Comparison of ENCODE assay signal across 8 cellular contexts in the genomic region with DNA sequence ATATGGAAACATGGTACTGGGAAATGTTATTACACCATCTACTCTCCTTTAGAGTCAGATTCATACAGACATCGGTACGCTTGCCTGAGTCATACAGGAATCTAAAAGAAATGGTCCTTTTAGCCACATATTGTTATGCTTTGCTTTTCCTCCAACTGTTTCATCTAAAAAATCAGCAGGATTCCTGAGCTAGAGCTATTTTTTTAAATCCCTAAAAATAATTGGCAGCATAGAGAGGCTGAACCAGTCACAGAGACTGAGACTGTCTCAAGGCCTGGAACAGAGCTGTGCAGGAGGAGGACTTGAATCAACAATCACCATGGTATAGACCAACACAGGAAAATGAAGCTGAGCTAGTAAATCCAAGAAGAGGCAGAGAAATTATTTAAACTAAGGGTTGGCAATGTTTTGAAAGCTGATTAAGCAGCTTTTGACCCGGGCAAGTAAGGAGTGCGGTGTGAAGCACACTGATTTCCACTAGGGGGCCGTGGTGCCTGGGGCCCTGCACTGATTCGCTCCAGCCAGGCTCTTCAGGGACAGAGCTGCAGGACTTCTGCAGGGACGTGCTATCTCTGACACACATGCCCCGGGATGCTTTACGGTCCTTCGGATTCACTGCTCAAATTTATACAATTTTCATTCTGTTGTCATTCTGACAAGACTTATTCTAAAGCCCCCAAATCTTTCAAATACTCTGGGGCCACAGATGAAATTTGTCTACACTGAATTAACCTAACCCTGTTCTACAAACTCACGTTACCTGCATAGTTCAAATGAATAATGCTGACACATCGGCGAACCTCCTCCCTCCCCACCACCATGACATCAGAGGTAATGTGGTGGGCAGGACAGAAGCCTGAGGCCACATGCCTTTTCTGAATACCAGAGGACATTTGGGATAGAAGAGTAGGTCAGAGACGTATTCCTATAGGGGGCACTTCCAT.
DNase-seq lines count a peak whose midpoint lies in the region; ATAC-seq, FAIRE-seq and TF ChIP-seq lines count a peak whose summit lies in the region.

No MANE protein-coding gene starts in this region.

- H3K9ac ChIP-seq in neuronal stem cell (ENCODE audit: low read depth, low read length, poor library complexity), result no peak overlapping the region

- peak in 5 of 7 experiments; percentile 11 to 55 (median 27) for DNase-seq in CD8-positive, alpha-beta T cell
- DNase-seq in NCI-H510A treated with DMSO at 0.1 percent for 48 hours (lab: John Stamatoyannopoulos, UW) (peak; percentile 35), fibroblast of peridontal ligament (ENCODE audit: extremely low read depth) (peak; percentile 46), neuronal stem cell (ENCODE audit: low spot score) (peak; percentile 49), urothelium cell line (ENCODE audit: low spot score) (peak; percentile 66)
- DNase-seq in activated CD8-positive, alpha-beta T cell treated with anti-CD3 and anti-CD28 coated beads for 36 hours, result peak; percentile 57

- no peak overlapping the region for H3K4ac ChIP-seq in neuronal stem cell (ENCODE audit: low read length)

- no peak overlapping the region for H3K14ac ChIP-seq in neuronal stem cell (ENCODE audit: low read length)

- no peaks in the 10 kb centered on the region for H3K36me3 ChIP-seq in CD8-positive, alpha-beta T cell (ENCODE audit: insufficient read depth, low read length)
- no peaks in the 10 kb centered on the region for H3K36me3 ChIP-seq in neuronal stem cell (replicated peaks in 1 of 2; ENCODE audit: control insufficient read depth in 2 of 2, insufficient read depth in 2 of 2, low read length in 2 of 2)

- H3K23ac ChIP-seq in neuronal stem cell (ENCODE audit: low read depth, low read length, poor library complexity), result no peak overlapping the region

- no peak overlapping the region for H3K4me3 ChIP-seq in CD8-positive, alpha-beta T cell (ENCODE audit: low read depth, low read length)
- H3K4me3 ChIP-seq in neuronal stem cell (ENCODE audit: low read length in 2 of 2), result no peak overlapping the region

- H3K27ac ChIP-seq in CD8-positive, alpha-beta T cell (ENCODE audit: low read depth, low read length), result no peak overlapping the region
- H3K27ac ChIP-seq in neuronal stem cell (replicated peaks; ENCODE audit: low read length), result no peak overlapping the region

- TF ChIP-seq CTCF in CD8-positive, alpha-beta T cell (IDR thresholded peaks at IDR 0.05), result peak; percentile 51
- TF ChIP-seq CTCF in activated CD8-positive, alpha-beta T cell treated with anti-CD3 and anti-CD28 coated beads for 36 hours (IDR thresholded peaks at IDR 0.05), result peak; percentile 69

- H3K27me3 Mint-ChIP-seq in CD8-positive, alpha-beta T cell (ENCODE audit: low read depth), result no peaks in the 10 kb centered on the region
- no peaks in the 10 kb centered on the region for H3K27me3 Mint-ChIP-seq in activated CD8-positive, alpha-beta T cell treated with anti-CD3 and anti-CD28 coated beads for 36 hours

- H4K91ac ChIP-seq in neuronal stem cell (ENCODE audit: low read depth, low read length, poor library complexity), result no peak overlapping the region

- WGBS in neuronal stem cell (ENCODE audit: extremely low coverage in 2 of 2, insufficient read length in 2 of 2, insufficient replicate concordance in 1 of 2), 2 donors, result no CpG with 5 or more reads among the region's 14 CpGs

- no peak overlapping the region for H3K4me2 ChIP-seq in neuronal stem cell (ENCODE audit: insufficient read depth, low read length, poor library complexity, severe bottlenecking)

- CTCF ChIA-PET in CD8-positive, alpha-beta T cell (lab: Charles Lee), result interaction anchor here (0.6 to 1.9 kb wide), 15 partner anchors 9 to 337 kb away, joined by 3 to 13 read pairs (median 3); no protein-coding TSS in a partner anchor
- CTCF ChIA-PET in activated CD8-positive, alpha-beta T cell treated with anti-CD3 and anti-CD28 coated beads for 36 hours (lab: Charles Lee), result interaction anchor here (0.5 to 1.9 kb wide), 24 partner anchors 9 to 274 kb away, joined by 3 to 14 read pairs (median 4); no protein-coding TSS in a partner anchor

- ATAC-seq in CD8-positive, alpha-beta T cell, result peak; percentile 55
- peak; percentile 92 for ATAC-seq in GM19023 (IDR thresholded peaks at IDR 0.05; ENCODE audit: unreplicated experiment)
- peak; percentile 85 for ATAC-seq in HG03066 (IDR thresholded peaks at IDR 0.05; ENCODE audit: low read depth, unreplicated experiment)
- peak; percentile 93 for ATAC-seq in activated CD8-positive, alpha-beta T cell treated with anti-CD3 and anti-CD28 coated beads for 36 hours

- H2BK5ac ChIP-seq in neuronal stem cell (ENCODE audit: low read length), result no peak overlapping the region

- H3K4me3 Mint-ChIP-seq in CD8-positive, alpha-beta T cell, result no peak overlapping the region
- H3K4me3 Mint-ChIP-seq in activated CD8-positive, alpha-beta T cell treated with anti-CD3 and anti-CD28 coated beads for 36 hours, result no peak overlapping the region

- H3K27me3 ChIP-seq in CD8-positive, alpha-beta T cell (ENCODE audit: insufficient read depth, low read length), result no peaks in the 10 kb centered on the region
- no peaks in the 10 kb centered on the region for H3K27me3 ChIP-seq in neuronal stem cell (ENCODE audit: control insufficient read depth in 3 of 3, insufficient read depth in 3 of 3, low read depth in 1 of 3, low read length in 3 of 3)

- H3K36me3 Mint-ChIP-seq in CD8-positive, alpha-beta T cell, result peaks cover 67% of the 10 kb centered on the region
- H3K36me3 Mint-ChIP-seq in activated CD8-positive, alpha-beta T cell treated with anti-CD3 and anti-CD28 coated beads for 36 hours (ENCODE audit: low read depth), result peaks cover 4% of the 10 kb centered on the region

- H3K18ac ChIP-seq in neuronal stem cell (ENCODE audit: low read length), result no peak overlapping the region

- intact Hi-C loops in CD8-positive, alpha-beta T cell (cut with DNase I, micrococcal nuclease), result loop anchor here (1.0 to 10.0 kb wide), 4 partner anchors 193 to 393 kb away; no protein-coding TSS in a partner anchor
- intact Hi-C loops in activated CD8-positive, alpha-beta T cell treated with anti-CD3 and anti-CD28 coated beads for 36 hours (cut with micrococcal nuclease), result no loop called here

- H2AK5ac ChIP-seq in neuronal stem cell (ENCODE audit: low read depth, low read length), result no peak overlapping the region

- no peaks in the 10 kb centered on the region for H3K9me3 ChIP-seq in CD8-positive, alpha-beta T cell (ENCODE audit: low read length)
- H3K9me3 ChIP-seq in neuronal stem cell (replicated peaks in 1 of 2; ENCODE audit: control insufficient read depth in 2 of 2, insufficient read depth in 1 of 2, low read depth in 1 of 2, low read length in 2 of 2), result no peaks in the 10 kb centered on the region

- no peaks in the 10 kb centered on the region for H3K9me3 Mint-ChIP-seq in CD8-positive, alpha-beta T cell
- H3K9me3 Mint-ChIP-seq in activated CD8-positive, alpha-beta T cell treated with anti-CD3 and anti-CD28 coated beads for 36 hours, result no peaks in the 10 kb centered on the region

- no peak overlapping the region for H3K27ac Mint-ChIP-seq in CD8-positive, alpha-beta T cell
- no peak overlapping the region for H3K27ac Mint-ChIP-seq in activated CD8-positive, alpha-beta T cell treated with anti-CD3 and anti-CD28 coated beads for 36 hours

- no peak for FAIRE-seq in urothelium cell line (lab: Jason Lieb, UNC)

- peak overlapping the region; percentile 52 for H2AFZ ChIP-seq in neuronal stem cell (ENCODE audit: low read length)

- POLR2A ChIA-PET in CD8-positive, alpha-beta T cell (lab: Charles Lee), result no interaction called here
- POLR2A ChIA-PET in activated CD8-positive, alpha-beta T cell treated with anti-CD3 and anti-CD28 coated beads for 36 hours (lab: Charles Lee), result interaction anchor here (1.0 kb wide), 1 partner anchor 9 kb away, joined by 3 read pairs; no protein-coding TSS in a partner anchor

- no peaks in the 10 kb centered on the region for H3K4me1 ChIP-seq in CD8-positive, alpha-beta T cell (ENCODE audit: insufficient read depth, low read length)
- peaks cover 0 to 7% of the 10 kb centered on the region in 2 donors for H3K4me1 ChIP-seq in neuronal stem cell (ENCODE audit: control insufficient read depth in 2 of 2, insufficient read depth in 1 of 2, low read depth in 1 of 2, low read length in 2 of 2)

- no peaks in the 10 kb centered on the region for H3K4me1 Mint-ChIP-seq in CD8-positive, alpha-beta T cell (ENCODE audit: low read depth)
- peaks cover 3% of the 10 kb centered on the region for H3K4me1 Mint-ChIP-seq in activated CD8-positive, alpha-beta T cell treated with anti-CD3 and anti-CD28 coated beads for 36 hours (ENCODE audit: low read depth)

- H2BK15ac ChIP-seq in neuronal stem cell (ENCODE audit: low read length), result no peak overlapping the region

- no peaks in the 10 kb centered on the region for H3K79me1 ChIP-seq in neuronal stem cell (ENCODE audit: low read depth, low read length)

- no peak overlapping the region for H2BK12ac ChIP-seq in neuronal stem cell (ENCODE audit: low read length)

- no peak overlapping the region for H2BK120ac ChIP-seq in neuronal stem cell (ENCODE audit: low read depth, low read length)

- no peak overlapping the region for H4K8ac ChIP-seq in neuronal stem cell (ENCODE audit: low read depth, low read length)
